ENCODE assay signal across 1 cellular context in genomic region chrX:118355225-118355920, GRCh38.
TF ChIP-seq lines count a peak whose summit lies in the region.

No MANE protein-coding gene starts in this region.

TF ChIP-seq in HEK293, 187 proteins besides CTCF, POLR2A, EP300 and RAD21 (continued from another document):
- no peak for TF ChIP-seq TSHZ1 (tag by site-specific recombination; IDR thresholded peaks at IDR 0.05; ENCODE audit: borderline replicate concordance)
- TF ChIP-seq ZNF600 (tag by site-specific recombination; IDR thresholded peaks at IDR 0.05), result no peak
- no peak for TF ChIP-seq ZNF239 (tag by site-specific recombination; IDR thresholded peaks at IDR 0.05)
- peak; percentile 73; the same call in 1 of the 2 replicates for TF ChIP-seq TCF7L2 (IDR thresholded peaks at IDR 0.05; ENCODE audit: borderline replicate concordance, low read depth, low read length)
- no peak for TF ChIP-seq ZSCAN18 (tag by site-specific recombination; IDR thresholded peaks at IDR 0.05)
- no peak for TF ChIP-seq ZNF792 (tag by site-specific recombination; IDR thresholded peaks at IDR 0.05)
- TF ChIP-seq ZNF48 (tag by site-specific recombination; IDR thresholded peaks at IDR 0.05), result no peak
- peak; percentile 79 for TF ChIP-seq SCRT2 (tag by site-specific recombination; IDR thresholded peaks at IDR 0.05)
TF ChIP-seq in HEK293: peak in this region for 3.
